In the genomic region with DNA sequence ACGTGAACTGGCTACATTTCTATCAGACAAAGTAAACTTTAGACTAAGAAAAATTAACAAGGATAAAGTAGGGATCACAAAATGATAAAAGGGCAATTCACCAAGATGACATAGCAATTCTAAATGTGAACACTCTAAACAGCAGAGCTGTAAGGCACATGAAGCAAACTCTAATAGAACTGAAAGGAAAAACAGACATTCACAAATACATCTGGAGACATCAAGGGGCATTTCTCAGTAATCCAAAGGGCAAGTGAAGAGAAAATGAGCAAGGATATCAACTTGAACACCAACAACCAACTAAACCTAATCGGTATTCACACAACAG, we compare ENCODE assay signal across 16 cellular contexts. TPM values are rescaled to one million over a fixed set of nuclear protein-coding genes. Genes with fewer than 3 reads are reported as not detected.
DNase-seq lines count a peak whose midpoint lies in the region; ATAC-seq, FAIRE-seq and TF ChIP-seq lines count a peak whose summit lies in the region.
"Had no signal": no experiment of that assay in that cellular context is flagged by ENCODE, and none has a peak within 500 bp of the region (broad histone marks: within the 10 kb centered on the region; RNA-seq: fewer than 3 reads in every experiment).

No MANE protein-coding gene starts in this region.

- no peak overlapping the region for H2BK5ac ChIP-seq in mesenchymal stem cell (ENCODE audit: low read depth, low read length, poor library complexity, severe bottlenecking)

- H3K9ac ChIP-seq in BLaER1 = peak overlapping the region; percentile 59; the same call in 1 of the 2 replicates
- H3K9ac ChIP-seq in mesenchymal stem cell (ENCODE audit: low read length) = peak overlapping the region; percentile 21

- no peak overlapping the region for H2AK5ac ChIP-seq in mesenchymal stem cell (ENCODE audit: low read length, severe bottlenecking)

- peak; percentile 88 for FAIRE-seq in H54 (lab: Jason Lieb, UNC)

- no peak overlapping the region for H2AFZ ChIP-seq in mesenchymal stem cell (ENCODE audit: low read depth, low read length)

- H3K9me3 ChIP-seq in BLaER1 = peaks cover 33% of the 10 kb centered on the region
- H3K9me3 ChIP-seq in body of pancreas = no peaks in the 10 kb centered on the region
- no peaks in the 10 kb centered on the region for H3K9me3 ChIP-seq in mesenchymal stem cell (ENCODE audit: control insufficient read depth, low read length)
- H3K9me3 ChIP-seq: mucosa of descending colon, vagina had no signal

- H4K20me1 ChIP-seq in BLaER1 = peaks cover 83% of the 10 kb centered on the region

- H4K8ac ChIP-seq in mesenchymal stem cell (ENCODE audit: low read length) = no peak overlapping the region

- no peak overlapping the region for H3K4ac ChIP-seq in mesenchymal stem cell (ENCODE audit: low read depth in 1 of 2, low read length in 2 of 2)

- H3K4me3 ChIP-seq in BLaER1 = no peak overlapping the region
- no peak overlapping the region for H3K4me3 ChIP-seq in body of pancreas
- no peak overlapping the region for H3K4me3 ChIP-seq in mesenchymal stem cell (ENCODE audit: insufficient read depth in 1 of 2, low read depth in 1 of 2, low read length in 2 of 2)
- H3K4me3 ChIP-seq: coronary artery, mucosa of descending colon, vagina had no signal

- no peak for TF ChIP-seq POLR2A in H54 (IDR thresholded peaks at IDR 0.05; ENCODE audit: low read depth, low read length)
- TF ChIP-seq POLR2A in body of pancreas (IDR thresholded peaks at IDR 0.05) = no peak

- no peak overlapping the region for H3K14ac ChIP-seq in mesenchymal stem cell (ENCODE audit: low read length in 2 of 2)

- H3K36me3 ChIP-seq in BLaER1 (peaks cover 48% of the 10 kb centered on the region), body of pancreas (replicated peaks in 1 of 2; ENCODE audit: insufficient read depth in 1 of 2, low read depth in 2 of 2) (no peaks in the 10 kb centered on the region), mesenchymal stem cell (ENCODE audit: control insufficient read depth in 1 of 2, insufficient read depth in 2 of 2, low read depth in 1 of 2, low read length in 2 of 2) (no peaks in the 10 kb centered on the region)
- H3K36me3 ChIP-seq: vagina had no signal

- no peak for TF ChIP-seq CTCF in body of pancreas (IDR thresholded peaks at IDR 0.05)

- DNase-seq in H54 (ENCODE audit: insufficient read length, low spot score) (no peak), body of pancreas (no peak), mesenchymal stem cell (no peak), NCI-H2029 (lab: John Stamatoyannopoulos, UW) (no peak)
- DNase-seq: activated CD8-positive, alpha-beta T cell treated with anti-CD3 and anti-CD28 coated beads for 36 hours; anterior cingulate cortex; mucosa of descending colon; NCI-H526; stimulated activated naive CD4-positive, alpha-beta T cell treated with Interleukin-2 at 50 U/mL for 16 hours had no signal

- H2BK120ac ChIP-seq in mesenchymal stem cell (ENCODE audit: low read depth, low read length) = no peak overlapping the region

- H4K91ac ChIP-seq in mesenchymal stem cell (ENCODE audit: low read length) = no peak overlapping the region

- intact Hi-C loops in body of pancreas (cut with DNase I) = no loop called here

- peak overlapping the region; percentile 81 for H3K4me2 ChIP-seq in BLaER1
- no peak overlapping the region for H3K4me2 ChIP-seq in mesenchymal stem cell (ENCODE audit: low read length, poor library complexity, severe bottlenecking)

- H3K27me3 ChIP-seq in BLaER1 = no peaks in the 10 kb centered on the region
- no peaks in the 10 kb centered on the region for H3K27me3 ChIP-seq in body of pancreas
- no peaks in the 10 kb centered on the region for H3K27me3 ChIP-seq in mesenchymal stem cell (ENCODE audit: control insufficient read depth in 1 of 2, insufficient read depth in 1 of 2, low read length in 2 of 2)
- H3K27me3 ChIP-seq: vagina had no signal

- no peak overlapping the region for H2BK15ac ChIP-seq in mesenchymal stem cell (ENCODE audit: low read depth, poor library complexity, severe bottlenecking)

- peaks cover 52% of the 10 kb centered on the region for H3K4me1 ChIP-seq in BLaER1
- peaks cover 38% of the 10 kb centered on the region for H3K4me1 ChIP-seq in body of pancreas
- H3K4me1 ChIP-seq in mesenchymal stem cell (ENCODE audit: control insufficient read depth, insufficient read depth, low read depth, low read length) = peaks cover 7% of the 10 kb centered on the region

- peak overlapping the region; percentile 75 for H3K27ac ChIP-seq in BLaER1
- peak overlapping the region in 3 of 4 donors; percentile 2 to 51 (median 15) for H3K27ac ChIP-seq in body of pancreas
- no peak overlapping the region for H3K27ac ChIP-seq in mesenchymal stem cell (ENCODE audit: low read length, poor library complexity, severe bottlenecking)
- H3K27ac ChIP-seq: coronary artery, vagina had no signal

- WGBS in body of pancreas, 2 donors = 43 to 45% methylated on average over 2 of the region's 2 CpGs
- no CpG with 5 or more reads among the region's 2 CpGs for WGBS in mesenchymal stem cell

- H3K79me1 ChIP-seq in mesenchymal stem cell (replicated peaks; ENCODE audit: low read length, poor library complexity, severe bottlenecking) = peaks cover 35% of the 10 kb centered on the region

- H3K18ac ChIP-seq in mesenchymal stem cell (ENCODE audit: low read depth in 1 of 2, low read length in 2 of 2) = no peak overlapping the region

- H2BK12ac ChIP-seq in mesenchymal stem cell (ENCODE audit: low read length in 2 of 2) = no peak overlapping the region

- ATAC-seq in body of pancreas (no peak), GM19467 (IDR thresholded peaks at IDR 0.05; ENCODE audit: unreplicated experiment) (no peak), GM21515 (IDR thresholded peaks at IDR 0.05; ENCODE audit: unreplicated experiment) (no peak), GM18870 (IDR thresholded peaks at IDR 0.05; ENCODE audit: unreplicated experiment) (no peak)
- ATAC-seq: mucosa of descending colon, Panc1 had no signal

- H3K23ac ChIP-seq in mesenchymal stem cell (ENCODE audit: low read length in 2 of 2) = no peak overlapping the region

RNA-seq across cellular contexts. Expression of a gene that starts 12.7 kb away (rescaled TPM):
- 10 to 100 TPM; 26.7 to 30.0 TPM for total RNA-seq in body of pancreas
- polyA plus RNA-seq in mesenchymal stem cell (2013, experiment 1 of 2) = 10.0 TPM
- polyA plus RNA-seq in mesenchymal stem cell (2013, experiment 2 of 2) = 11.2 TPM
